In genomic region chr9:93008457-93008856, GRCh38 we compare ENCODE assay signal across 15 cellular contexts. TPM values are rescaled to one million over a fixed set of nuclear protein-coding genes. Genes with fewer than 3 reads are reported as not detected.
"Had no signal": no experiment of that assay in that cellular context is flagged by ENCODE, and none has a peak within 500 bp of the region (broad histone marks: within the 10 kb centered on the region; RNA-seq: fewer than 3 reads in every experiment).

No MANE protein-coding gene starts in this region.

- H3K36me3 ChIP-seq: gastroesophageal sphincter had no signal

- DNase-seq: activated CD4-positive, alpha-beta T cell treated with anti-CD3 and anti-CD28 coated beads, Interleukin-2, amount 10 ng/mL, durations not matched to agents 24 days and 14 days; effector memory CD4-positive, alpha-beta T cell; kidney; retina; stimulated activated CD4-positive, alpha-beta T cell treated with anti-CD3 and anti-CD28 coated beads, Interleukin-15, amount 100 ng/mL, for 24 hours; stimulated activated CD4-positive, alpha-beta T cell treated with anti-CD3 and anti-CD28 coated beads, Interleukin-4, amount 100 ng/mL, for 24 hours; stimulated activated naive CD8-positive, alpha-beta T cell treated with anti-CD3 and anti-CD28 coated beads, Interleukin-15, amount 100 ng/mL, for 72 hours; T-helper 1 cell had no signal

- H3K27ac ChIP-seq: epithelial cell of prostate, gastroesophageal sphincter, parathyroid adenoma, SK-N-MC had no signal

- H3K27ac Mint-ChIP-seq: activated CD4-positive, alpha-beta T cell treated with anti-CD3 and anti-CD28 coated beads, Interleukin-2, amount 10 ng/mL, durations not matched to agents 24 days and 14 days; mesothelial cell of epicardium had no signal

- ATAC-seq: gastroesophageal sphincter; stimulated activated naive CD8-positive, alpha-beta T cell treated with anti-CD3 and anti-CD28 coated beads, Interleukin-15, amount 100 ng/mL, for 72 hours; WTC11 had no signal

- H3K4me1 ChIP-seq: parathyroid adenoma had no signal

- H3K36me3 Mint-ChIP-seq: WTC11 had no signal

- H3K9me3 Mint-ChIP-seq: activated CD4-positive, alpha-beta T cell treated with anti-CD3 and anti-CD28 coated beads, Interleukin-2, amount 10 ng/mL, durations not matched to agents 24 days and 14 days; mesothelial cell of epicardium; stimulated activated naive CD8-positive, alpha-beta T cell treated with anti-CD3 and anti-CD28 coated beads, Interleukin-15, amount 100 ng/mL, for 72 hours; WTC11 had no signal

- H3K4me3 Mint-ChIP-seq: activated CD4-positive, alpha-beta T cell treated with anti-CD3 and anti-CD28 coated beads, Interleukin-2, amount 10 ng/mL, durations not matched to agents 24 days and 14 days; mesothelial cell of epicardium; stimulated activated naive CD8-positive, alpha-beta T cell treated with anti-CD3 and anti-CD28 coated beads, Interleukin-15, amount 100 ng/mL, for 72 hours; WTC11 had no signal

- H3K4me3 ChIP-seq: gastroesophageal sphincter, SK-N-MC had no signal

- H3K9me3 ChIP-seq: gastroesophageal sphincter had no signal

- H3K27me3 Mint-ChIP-seq: activated CD4-positive, alpha-beta T cell treated with anti-CD3 and anti-CD28 coated beads, Interleukin-2, amount 10 ng/mL, durations not matched to agents 24 days and 14 days; stimulated activated naive CD8-positive, alpha-beta T cell treated with anti-CD3 and anti-CD28 coated beads, Interleukin-15, amount 100 ng/mL, for 72 hours had no signal

RNA-seq across cellular contexts. Expression of gene SUSD3, which starts 50.0 kb away (rescaled TPM):
- total RNA-seq: myocyte had no signal
